19 cellular contexts compared by ENCODE assay signal in the genomic region with DNA sequence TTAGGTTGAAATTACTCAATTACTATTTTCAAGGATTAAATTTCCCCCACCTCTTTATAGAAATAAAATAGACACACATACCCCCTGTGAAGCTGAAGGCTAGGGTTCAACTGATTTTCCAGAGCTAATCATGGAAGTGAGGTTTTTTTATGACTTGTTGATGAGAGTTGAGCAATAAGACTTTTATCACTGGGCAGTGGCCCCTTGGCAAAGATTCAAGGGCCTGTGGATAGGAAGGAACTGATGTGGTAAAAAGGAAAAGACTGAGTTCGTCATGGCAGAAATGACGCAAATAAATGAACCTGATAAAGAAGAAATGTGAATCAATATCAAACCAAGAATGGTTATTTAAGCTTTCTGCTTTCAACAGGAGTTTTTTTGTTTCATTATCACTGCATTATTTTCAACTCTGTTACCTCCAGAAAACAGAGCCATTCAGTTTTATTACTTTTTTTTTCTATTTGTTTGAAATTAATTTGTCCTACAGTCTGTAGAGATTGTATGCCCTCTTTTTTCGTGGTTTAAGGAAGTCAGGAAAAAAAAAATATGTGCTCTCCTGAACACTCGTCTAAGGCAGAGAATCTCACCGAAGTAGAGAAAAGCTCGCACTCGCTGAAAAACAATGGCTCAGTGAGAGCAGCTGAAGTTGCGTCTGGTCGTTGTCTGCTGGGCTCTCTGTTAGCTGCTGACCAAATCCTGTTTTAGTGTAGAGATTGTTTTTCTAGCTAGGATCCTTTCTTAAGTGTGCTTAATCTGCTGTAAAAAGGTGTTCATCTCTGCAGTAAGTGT. TPM values are rescaled to one million over a fixed set of nuclear protein-coding genes. Genes with fewer than 3 reads are reported as not detected.
DNase-seq lines count a peak whose midpoint lies in the region; ATAC-seq and TF ChIP-seq lines count a peak whose summit lies in the region.
"Had no signal": no experiment of that assay in that cellular context is flagged by ENCODE, and none has a peak within 500 bp of the region (broad histone marks: within the 10 kb centered on the region; RNA-seq: fewer than 3 reads in every experiment).

No MANE protein-coding gene starts in this region.

- no peaks in the 10 kb centered on the region for H3K36me3 ChIP-seq in PC-3 (ENCODE audit: low read depth, low read length)
- H3K36me3 ChIP-seq: left lung, Peyer's patch had no signal

- no peak overlapping the region for H3K9ac ChIP-seq in PC-3 (ENCODE audit: low read length)

- no peaks in the 10 kb centered on the region for H3K9me3 ChIP-seq in PC-3 (ENCODE audit: low read length)

- H3K4me2 ChIP-seq in PC-3 (ENCODE audit: low read length): no peak overlapping the region

- intact Hi-C loops in PC-3 (cut with micrococcal nuclease): no loop called here

- no peak for ATAC-seq in PC-3
- ATAC-seq: GM12878, left lung had no signal

- no peaks in the 10 kb centered on the region for H3K9me2 ChIP-seq in PC-3 (replicated peaks; ENCODE audit: low read length)

- CTCF ChIA-PET in PC-3 (lab: Charles Lee): no interaction called here

- peak overlapping the region; percentile 3 for H3K4me3 ChIP-seq in fibroblast of pulmonary artery (replicated peaks; ENCODE audit: low read depth, low read length)
- no peak overlapping the region for H3K4me3 ChIP-seq in PC-3 (ENCODE audit: low read length)
- H3K4me3 ChIP-seq: GM12878, left lung had no signal

- no peak overlapping the region for H3K27ac ChIP-seq in PC-3 (ENCODE audit: low read length)
- H3K27ac ChIP-seq: left lung, Peyer's patch had no signal

- no peaks in the 10 kb centered on the region for H4K20me1 ChIP-seq in PC-3 (ENCODE audit: low read length)

- no peaks in the 10 kb centered on the region for H3F3A ChIP-seq in PC-3 (ENCODE audit: low read length, unreplicated experiment)

- POLR2A ChIA-PET in PC-3 (lab: Charles Lee; ENCODE audit: unreplicated experiment): no interaction called here

- H2AFZ ChIP-seq in PC-3 (ENCODE audit: low read length): no peak overlapping the region

- H3K4me1 ChIP-seq in PC-3 (ENCODE audit: insufficient read depth, low read length): peaks cover 8% of the 10 kb centered on the region
- H3K4me1 ChIP-seq: left lung had no signal

- H3K27me3 ChIP-seq in PC-3 (ENCODE audit: low read length): no peaks in the 10 kb centered on the region
- H3K27me3 ChIP-seq: left lung, Peyer's patch had no signal

- BruUV-seq in PC-3 (replicated peaks; lab: Mats Ljungman, UMichigan): no TSS peak

- no peak for TF ChIP-seq CTCF in fibroblast of pulmonary artery (IDR thresholded peaks at IDR 0.05; ENCODE audit: low read length, missing control alignments)
- TF ChIP-seq CTCF in PC-3 (conservative IDR thresholded peaks at IDR 0.05; ENCODE audit: low read depth, low read length): no peak

- H3K79me2 ChIP-seq in PC-3 (ENCODE audit: low read length): no peaks in the 10 kb centered on the region

- DNase-seq in NCI-H146 (lab: John Stamatoyannopoulos, UW): peak; percentile 37
- DNase-seq in NCI-H146 treated with DMSO at 0.1 percent for 48 hours (lab: John Stamatoyannopoulos, UW; ENCODE audit: unreplicated experiment): no peak
- peak; percentile 3 for DNase-seq in stimulated activated CD4-positive, alpha-beta T cell treated with anti-CD3 and anti-CD28 coated beads, Interleukin-1b, Interleukin-23, amount 100 ng/mL, for 48 hours
- DNase-seq in stimulated activated CD4-positive, alpha-beta T cell treated with anti-CD3 and anti-CD28 coated beads, Interleukin-12 subunit alpha, Interleukin-12 subunit beta, amount 100 ng/mL, for 4 hours: no peak
- DNase-seq in fibroblast of pulmonary artery (ENCODE audit: low read depth): peak; percentile 56
- DNase-seq in NCI-H1092 treated with DMSO at 0.1 percent for 48 hours (lab: John Stamatoyannopoulos, UW): no peak
- DNase-seq in activated CD8-positive, alpha-beta memory T cell treated with anti-CD3 and anti-CD28 coated beads, Interleukin-2, amount 50 U/mL, for 4 hours: no peak
- no peak for DNase-seq in PC-3
- DNase-seq: 8988T; activated effector memory CD4-positive, alpha-beta T cell treated with anti-CD3 and anti-CD28 coated beads, Interleukin-2, amount 50 U/mL, for 16 hours; foreskin melanocyte; IMR-90; left lung; NCI-H2171; trophoblast cell had no signal

RNA-seq across cellular contexts. Expression of gene STOML3, which starts 38.9 kb away (rescaled TPM):
- total RNA-seq in PC-3 (2014; rRNA removed): not detected in 2 replicates
- total RNA-seq: activated CD8-positive, alpha-beta memory T cell treated with anti-CD3 and anti-CD28 coated beads for 36 hours; GM12878; IMR-90; osteocyte; Peyer's patch had no signal

Comparison
In these comparisons a context has a peak if more than half of its experiments do, and no peak if none do; other contexts are left out.
1. DNase-seq: peak in NCI-H146 (single experiment), stimulated activated CD4-positive, alpha-beta T cell treated with anti-CD3 and anti-CD28 coated beads, Interleukin-1b, Interleukin-23, amount 100 ng/mL, for 48 hours (single experiment) and fibroblast of pulmonary artery (single experiment); none in NCI-H146 treated with DMSO at 0.1 percent for 48 hours (single experiment), stimulated activated CD4-positive, alpha-beta T cell treated with anti-CD3 and anti-CD28 coated beads, Interleukin-12 subunit alpha, Interleukin-12 subunit beta, amount 100 ng/mL, for 4 hours (single experiment), NCI-H1092 treated with DMSO at 0.1 percent for 48 hours (single experiment), activated CD8-positive, alpha-beta memory T cell treated with anti-CD3 and anti-CD28 coated beads, Interleukin-2, amount 50 U/mL, for 4 hours (single experiment) and PC-3 (single experiment).